1 cellular context compared by ENCODE assay signal in genomic region chr6:111870751-111871064, GRCh38.
A peak's percentile ranks its signal among the peaks of the same experiment; 100 is the strongest.
TF ChIP-seq lines count a peak whose summit lies in the region.

No MANE protein-coding gene starts in this region.

TF ChIP-seq in HepG2, 621 proteins besides CTCF, POLR2A, EP300 and RAD21 (continued from another document and continues in another):
- peak; percentile 59; the same call in 1 of the 2 replicates for TF ChIP-seq PAXIP1 (CRISPR knock-in tag; conservative IDR thresholded peaks at IDR 0.05)
- TF ChIP-seq MED13 (CRISPR knock-in tag; IDR thresholded peaks at IDR 0.05), result no peak
- 0 out of 2 replicates have a peak, but pooled peaks have one; percentile 28 for TF ChIP-seq KAT8 (CRISPR knock-in tag; IDR thresholded peaks at IDR 0.05)
- no peak for TF ChIP-seq LCORL (IDR thresholded peaks at IDR 0.05)
- TF ChIP-seq LCORL (CRISPR knock-in tag; IDR thresholded peaks at IDR 0.05), result no peak
- peak; percentile 40; the same call in 1 of the 2 replicates for TF ChIP-seq GATAD2A (CRISPR knock-in tag; IDR thresholded peaks at IDR 0.05)
- TF ChIP-seq PAX8 (CRISPR knock-in tag; IDR thresholded peaks at IDR 0.05; ENCODE audit: borderline replicate concordance), result no peak
- TF ChIP-seq PTBP1 (IDR thresholded peaks at IDR 0.05; ENCODE audit: low read depth, low read length, poor library complexity, severe bottlenecking), result no peak
- TF ChIP-seq ZNF260 (CRISPR knock-in tag; IDR thresholded peaks at IDR 0.05; ENCODE audit: borderline replicate concordance, low read depth), result no peak
- TF ChIP-seq, protein P1, sequence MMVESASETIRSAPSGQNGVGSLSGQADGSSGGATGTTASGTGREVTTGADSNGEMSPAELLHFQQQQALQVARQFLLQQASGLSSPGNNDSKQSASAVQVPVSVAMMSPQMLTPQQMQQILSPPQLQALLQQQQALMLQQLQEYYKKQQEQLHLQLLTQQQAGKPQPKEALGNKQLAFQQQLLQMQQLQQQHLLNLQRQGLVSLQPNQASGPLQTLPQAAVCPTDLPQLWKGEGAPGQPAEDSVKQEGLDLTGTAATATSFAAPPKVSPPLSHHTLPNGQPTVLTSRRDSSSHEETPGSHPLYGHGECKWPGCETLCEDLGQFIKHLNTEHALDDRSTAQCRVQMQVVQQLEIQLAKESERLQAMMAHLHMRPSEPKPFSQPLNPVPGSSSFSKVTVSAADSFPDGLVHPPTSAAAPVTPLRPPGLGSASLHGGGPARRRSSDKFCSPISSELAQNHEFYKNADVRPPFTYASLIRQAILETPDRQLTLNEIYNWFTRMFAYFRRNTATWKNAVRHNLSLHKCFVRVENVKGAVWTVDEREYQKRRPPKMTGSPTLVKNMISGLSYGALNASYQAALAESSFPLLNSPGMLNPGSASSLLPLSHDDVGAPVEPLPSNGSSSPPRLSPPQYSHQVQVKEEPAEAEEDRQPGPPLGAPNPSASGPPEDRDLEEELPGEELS (CRISPR knock-in tag; IDR thresholded peaks at IDR 0.05), result peak; percentile 44
- TF ChIP-seq ZNF510 (CRISPR knock-in tag; IDR thresholded peaks at IDR 0.05; ENCODE audit: low read depth), result no peak
- TF ChIP-seq ZFP36 (IDR thresholded peaks at IDR 0.05; ENCODE audit: borderline replicate concordance, low read depth, low read length, partially characterized antibody), result no peak
- TF ChIP-seq JDP2 (CRISPR knock-in tag; IDR thresholded peaks at IDR 0.05; ENCODE audit: borderline replicate concordance), result no peak
- no peak for TF ChIP-seq CREB1 (IDR thresholded peaks at IDR 0.05)
- no peak for TF ChIP-seq CREB1 (CRISPR knock-in tag; IDR thresholded peaks at IDR 0.05)
- no peak for TF ChIP-seq MZF1 (CRISPR knock-in tag; IDR thresholded peaks at IDR 0.05; ENCODE audit: borderline replicate concordance)
- TF ChIP-seq ZNF513 (CRISPR knock-in tag; conservative IDR thresholded peaks at IDR 0.05), result no peak
- TF ChIP-seq HHEX (CRISPR knock-in tag; IDR thresholded peaks at IDR 0.05), result no peak
- TF ChIP-seq ZNF850 (CRISPR knock-in tag; conservative IDR thresholded peaks at IDR 0.05), result no peak
- TF ChIP-seq BCL6 (CRISPR knock-in tag; IDR thresholded peaks at IDR 0.05), result peak; percentile 63
- no peak for TF ChIP-seq ATRX (CRISPR knock-in tag; IDR thresholded peaks at IDR 0.05; ENCODE audit: borderline replicate concordance)
- TF ChIP-seq, protein P2, sequence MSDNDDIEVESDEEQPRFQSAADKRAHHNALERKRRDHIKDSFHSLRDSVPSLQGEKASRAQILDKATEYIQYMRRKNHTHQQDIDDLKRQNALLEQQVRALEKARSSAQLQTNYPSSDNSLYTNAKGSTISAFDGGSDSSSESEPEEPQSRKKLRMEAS (IDR thresholded peaks at IDR 0.05), result no peak
- TF ChIP-seq, protein P3, sequence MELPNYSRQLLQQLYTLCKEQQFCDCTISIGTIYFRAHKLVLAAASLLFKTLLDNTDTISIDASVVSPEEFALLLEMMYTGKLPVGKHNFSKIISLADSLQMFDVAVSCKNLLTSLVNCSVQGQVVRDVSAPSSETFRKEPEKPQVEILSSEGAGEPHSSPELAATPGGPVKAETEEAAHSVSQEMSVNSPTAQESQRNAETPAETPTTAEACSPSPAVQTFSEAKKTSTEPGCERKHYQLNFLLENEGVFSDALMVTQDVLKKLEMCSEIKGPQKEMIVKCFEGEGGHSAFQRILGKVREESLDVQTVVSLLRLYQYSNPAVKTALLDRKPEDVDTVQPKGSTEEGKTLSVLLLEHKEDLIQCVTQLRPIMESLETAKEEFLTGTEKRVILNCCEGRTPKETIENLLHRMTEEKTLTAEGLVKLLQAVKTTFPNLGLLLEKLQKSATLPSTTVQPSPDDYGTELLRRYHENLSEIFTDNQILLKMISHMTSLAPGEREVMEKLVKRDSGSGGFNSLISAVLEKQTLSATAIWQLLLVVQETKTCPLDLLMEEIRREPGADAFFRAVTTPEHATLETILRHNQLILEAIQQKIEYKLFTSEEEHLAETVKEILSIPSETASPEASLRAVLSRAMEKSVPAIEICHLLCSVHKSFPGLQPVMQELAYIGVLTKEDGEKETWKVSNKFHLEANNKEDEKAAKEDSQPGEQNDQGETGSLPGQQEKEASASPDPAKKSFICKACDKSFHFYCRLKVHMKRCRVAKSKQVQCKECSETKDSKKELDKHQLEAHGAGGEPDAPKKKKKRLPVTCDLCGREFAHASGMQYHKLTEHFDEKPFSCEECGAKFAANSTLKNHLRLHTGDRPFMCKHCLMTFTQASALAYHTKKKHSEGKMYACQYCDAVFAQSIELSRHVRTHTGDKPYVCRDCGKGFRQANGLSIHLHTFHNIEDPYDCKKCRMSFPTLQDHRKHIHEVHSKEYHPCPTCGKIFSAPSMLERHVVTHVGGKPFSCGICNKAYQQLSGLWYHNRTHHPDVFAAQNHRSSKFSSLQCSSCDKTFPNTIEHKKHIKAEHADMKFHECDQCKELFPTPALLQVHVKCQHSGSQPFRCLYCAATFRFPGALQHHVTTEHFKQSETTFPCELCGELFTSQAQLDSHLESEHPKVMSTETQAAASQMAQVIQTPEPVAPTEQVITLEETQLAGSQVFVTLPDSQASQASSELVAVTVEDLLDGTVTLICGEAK (IDR thresholded peaks at IDR 0.05), result no peak
- TF ChIP-seq, protein P3 (CRISPR knock-in tag; IDR thresholded peaks at IDR 0.05), result no peak
- no peak for TF ChIP-seq CREBL2 (CRISPR knock-in tag; IDR thresholded peaks at IDR 0.05; ENCODE audit: borderline replicate concordance)
- TF ChIP-seq, protein P4, sequence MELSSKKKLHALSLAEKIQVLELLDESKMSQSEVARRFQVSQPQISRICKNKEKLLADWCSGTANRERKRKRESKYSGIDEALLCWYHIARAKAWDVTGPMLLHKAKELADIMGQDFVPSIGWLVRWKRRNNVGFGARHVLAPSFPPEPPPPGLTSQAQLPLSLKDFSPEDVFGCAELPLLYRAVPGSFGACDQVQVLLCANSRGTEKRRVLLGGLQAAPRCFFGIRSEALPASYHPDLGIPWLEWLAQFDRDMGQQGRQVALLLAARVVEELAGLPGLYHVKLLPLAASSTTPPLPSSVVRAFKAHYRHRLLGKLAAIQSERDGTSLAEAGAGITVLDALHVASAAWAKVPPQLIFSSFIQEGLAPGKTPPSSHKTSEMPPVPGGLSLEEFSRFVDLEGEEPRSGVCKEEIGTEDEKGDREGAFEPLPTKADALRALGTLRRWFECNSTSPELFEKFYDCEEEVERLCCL (CRISPR knock-in tag; IDR thresholded peaks at IDR 0.05; ENCODE audit: borderline replicate concordance), result no peak
- no peak for TF ChIP-seq IKZF5 (CRISPR knock-in tag; IDR thresholded peaks at IDR 0.05)
- no peak for TF ChIP-seq CBFB (CRISPR knock-in tag; IDR thresholded peaks at IDR 0.05)
- no peak for TF ChIP-seq AGO2 (optimal IDR thresholded peaks at IDR 0.05; ENCODE audit: low read depth, low read length)
- no peak for TF ChIP-seq PITX1 (CRISPR knock-in tag; IDR thresholded peaks at IDR 0.05)
- no peak for TF ChIP-seq TOPORS (CRISPR knock-in tag; IDR thresholded peaks at IDR 0.05)
- no peak for TF ChIP-seq ZNF775 (CRISPR knock-in tag; IDR thresholded peaks at IDR 0.05; ENCODE audit: borderline replicate concordance)
- TF ChIP-seq TFE3 (CRISPR knock-in tag; IDR thresholded peaks at IDR 0.05), result no peak
- no peak for TF ChIP-seq SUZ12 (IDR thresholded peaks at IDR 0.05; ENCODE audit: low read depth, low read length)
- no peak for TF ChIP-seq ZNF777 (CRISPR knock-in tag; IDR thresholded peaks at IDR 0.05)
- no peak for TF ChIP-seq ZNF230 (CRISPR knock-in tag; IDR thresholded peaks at IDR 0.05)
- TF ChIP-seq HOXD1 (CRISPR knock-in tag; IDR thresholded peaks at IDR 0.05), result no peak
- no peak for TF ChIP-seq XRCC5 (optimal IDR thresholded peaks at IDR 0.05; ENCODE audit: low read length)
- no peak for TF ChIP-seq ZNF577 (CRISPR knock-in tag; IDR thresholded peaks at IDR 0.05; ENCODE audit: borderline replicate concordance, low read depth)
- TF ChIP-seq HOXA7 (CRISPR knock-in tag; IDR thresholded peaks at IDR 0.05), result no peak
- no peak for TF ChIP-seq ZNF780A (CRISPR knock-in tag; IDR thresholded peaks at IDR 0.05)
- TF ChIP-seq FOXA3 (CRISPR knock-in tag; IDR thresholded peaks at IDR 0.05), result peak; percentile 14; the same call in 1 of the 2 replicates
- no peak for TF ChIP-seq ZNF749 (CRISPR knock-in tag; IDR thresholded peaks at IDR 0.05; ENCODE audit: borderline replicate concordance)
- TF ChIP-seq TBX2 (CRISPR knock-in tag; IDR thresholded peaks at IDR 0.05; ENCODE audit: borderline replicate concordance), result no peak
- TF ChIP-seq PRPF4 (IDR thresholded peaks at IDR 0.05; ENCODE audit: low read depth, low read length, poor library complexity, severe bottlenecking), result no peak
- TF ChIP-seq ZNF563 (CRISPR knock-in tag; IDR thresholded peaks at IDR 0.05), result no peak
- TF ChIP-seq NFYB (CRISPR knock-in tag; IDR thresholded peaks at IDR 0.05), result no peak
- no peak for TF ChIP-seq MXD4 (CRISPR knock-in tag; IDR thresholded peaks at IDR 0.05)
